ENCODE assay signal across 12 cellular contexts in the genomic region with DNA sequence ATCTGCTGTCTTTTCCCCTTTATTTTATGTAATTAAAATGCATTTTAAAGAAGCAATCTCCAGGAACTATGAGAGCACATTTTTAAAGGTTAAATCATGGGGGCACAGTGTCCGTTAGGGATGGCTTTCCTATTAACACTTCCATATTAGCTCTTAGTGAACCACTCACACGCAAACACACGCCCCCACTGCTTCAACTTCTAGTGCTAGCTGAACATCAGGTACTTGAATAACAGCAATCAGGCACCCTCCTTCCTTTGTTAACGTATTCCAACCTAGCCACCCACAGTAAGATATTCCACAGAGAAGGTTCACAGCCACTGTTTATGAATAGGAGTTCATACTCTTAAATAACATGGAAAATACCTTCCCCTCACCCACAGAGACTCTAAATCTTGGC. TPM values are rescaled to one million over a fixed set of nuclear protein-coding genes. Genes with fewer than 3 reads are reported as not detected.
DNase-seq lines count a peak whose midpoint lies in the region; ATAC-seq, FAIRE-seq and TF ChIP-seq lines count a peak whose summit lies in the region.
"Had no signal": no experiment of that assay in that cellular context is flagged by ENCODE, and none has a peak within 500 bp of the region (broad histone marks: within the 10 kb centered on the region; RNA-seq: fewer than 3 reads in every experiment).

No MANE protein-coding gene starts in this region.

- peaks cover 63 to 64% of the 10 kb centered on the region in 2 donors for H3K4me1 Mint-ChIP-seq in immature natural killer cell

- H3K9me3 Mint-ChIP-seq in immature natural killer cell: no peaks in the 10 kb centered on the region
- H3K9me3 Mint-ChIP-seq: naive thymus-derived CD4-positive, alpha-beta T cell had no signal

- FAIRE-seq in GM12891 (lab: Jason Lieb, UNC): peak; percentile 50
- FAIRE-seq: kidney had no signal

- no peak for DNase-seq in GM12891 (ENCODE audit: insufficient read length, low spot score)
- DNase-seq in NAMALWA (ENCODE audit: low spot score): peak; percentile 11
- DNase-seq in immature natural killer cell: peak in 1 of 3 donors; percentile 7
- no peak for DNase-seq in hepatic stellate cell (ENCODE audit: low spot score)
- DNase-seq in NCI-H226: no peak
- DNase-seq in cortex of kidney (lab: John Stamatoyannopoulos, UW): no peak
- DNase-seq: activated CD4-positive, alpha-beta T cell treated with anti-CD3 and anti-CD28 coated beads, Interleukin-2, amount 50 U/mL, for 1 hour; kidney had no signal

- H3K36me3 Mint-ChIP-seq in immature natural killer cell: no peaks in the 10 kb centered on the region
- H3K36me3 Mint-ChIP-seq: activated naive CD8-positive, alpha-beta T cell; naive thymus-derived CD4-positive, alpha-beta T cell had no signal

- H3K4me3 Mint-ChIP-seq in immature natural killer cell: peak overlapping the region; percentile 66 to 81 (median 69)

- ATAC-seq in GM21723 (IDR thresholded peaks at IDR 0.05; ENCODE audit: unreplicated experiment): peak; percentile 15
- ATAC-seq: SK-N-SH treated with all-trans-retinoic acid at 6 μM for 48 hours had no signal

- peak overlapping the region; percentile 73 to 92 (median 82) for H3K27ac Mint-ChIP-seq in immature natural killer cell
- H3K27ac Mint-ChIP-seq: activated naive CD8-positive, alpha-beta T cell had no signal

- peaks cover 7 to 9% (median 8%) of the 10 kb centered on the region in 3 donors for H3K27me3 Mint-ChIP-seq in immature natural killer cell (ENCODE audit: low read depth in 3 of 3)

- no peak for TF ChIP-seq POLR2A in GM12891 (IDR thresholded peaks at IDR 0.05; ENCODE audit: low read depth, low read length)

TF ChIP-seq in GM12891, 5 proteins besides CTCF, POLR2A, EP300 and RAD21:
- TF ChIP-seq TAF1 (IDR thresholded peaks at IDR 0.05; ENCODE audit: low read depth, low read length): no peak
- TF ChIP-seq POU2F2 (IDR thresholded peaks at IDR 0.05; ENCODE audit: low read depth, low read length): no peak
- TF ChIP-seq SPI1 (IDR thresholded peaks at IDR 0.05; ENCODE audit: low read depth, low read length): no peak
- no peak for TF ChIP-seq PAX5 (IDR thresholded peaks at IDR 0.05; ENCODE audit: insufficient read depth, low read length, severe bottlenecking)
- TF ChIP-seq POLR2AphosphoS5 (IDR thresholded peaks at IDR 0.05; ENCODE audit: low read depth, low read length): no peak

RNA-seq across cellular contexts. Expression of a gene that starts 9.3 kb away (rescaled TPM):
- polyA plus RNA-seq in GM12891 (2012; ENCODE audit: low read depth, missing spikeins): 0.15 TPM
- polyA plus RNA-seq in immature natural killer cell: 1 to 10 TPM in 1 of 3 donors, under 1 TPM in 1, not detected in 1; 0.96 to 4.0 TPM

RNA-seq across cellular contexts. Expression of a gene that starts 51.3 kb away (rescaled TPM):
- polyA plus RNA-seq in GM12891 (2012; ENCODE audit: low read depth, missing spikeins): 8.4 TPM
- 10 to 100 TPM in 1 of 3 donors, 1 to 10 TPM in 2; 7.3 to 13.6 (median 9.1) TPM for polyA plus RNA-seq in immature natural killer cell

RNA-seq across cellular contexts. Expression of a gene that starts 59.9 kb away (rescaled TPM):
- not detected for polyA plus RNA-seq in GM12891 (2012; ENCODE audit: low read depth, missing spikeins)
- not detected for polyA plus RNA-seq in immature natural killer cell
- polyA plus RNA-seq: naive thymus-derived CD4-positive, alpha-beta T cell had no signal
